ENCODE assay signal across 10 cellular contexts in the genomic region with DNA sequence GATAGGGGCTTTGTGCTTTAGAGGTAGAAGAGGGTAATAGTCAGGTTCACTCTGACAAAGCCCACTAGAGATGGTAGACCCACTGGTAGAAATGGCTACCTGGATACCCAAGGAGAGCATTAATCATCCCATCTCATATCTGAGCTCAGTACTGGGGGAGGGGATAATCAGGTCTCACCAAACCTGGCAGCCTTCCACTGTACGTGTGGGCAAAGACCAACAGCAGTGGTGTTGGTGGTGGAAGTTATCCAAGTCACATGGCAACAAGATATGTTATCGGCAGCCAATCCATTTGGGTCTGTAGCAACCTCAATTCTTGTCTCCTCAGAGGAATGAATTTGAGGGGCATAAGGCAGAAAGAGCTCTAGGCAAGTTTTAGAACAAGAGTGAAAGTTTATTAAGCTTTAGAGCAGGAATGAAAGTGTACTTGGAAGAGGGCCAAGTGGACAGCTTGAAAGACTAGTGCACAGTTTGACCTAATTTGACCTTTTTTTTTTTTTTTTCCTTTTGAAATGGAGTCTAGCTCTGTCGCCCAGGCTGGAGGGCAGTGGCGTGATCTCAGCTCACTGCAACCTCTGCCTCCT.
DNase-seq lines count a peak whose midpoint lies in the region; ATAC-seq and TF ChIP-seq lines count a peak whose summit lies in the region.
"Had no signal": no experiment of that assay in that cellular context is flagged by ENCODE, and none has a peak within 500 bp of the region (broad histone marks: within the 10 kb centered on the region; RNA-seq: fewer than 3 reads in every experiment).

No MANE protein-coding gene starts in this region.

- no peak overlapping the region for H3K4me3 ChIP-seq in adrenal gland
- no peak overlapping the region for H3K4me3 ChIP-seq in ascending aorta
- H3K4me3 ChIP-seq: smooth muscle cell had no signal

- H3K36me3 ChIP-seq in adrenal gland (replicated peaks in 1 of 2) (no peaks in the 10 kb centered on the region), ascending aorta (no peaks in the 10 kb centered on the region)

- peak overlapping the region; percentile 26 to 52 for H3K27ac Mint-ChIP-seq in natural killer cell treated with Interleukin-12 subunit alpha and Interleukin-12 subunit beta and Interleukin-15 and Interleukin-18, amount 100 ng/mL, for 72 hours
- no peak overlapping the region for H3K27ac Mint-ChIP-seq in natural killer cell
- H3K27ac Mint-ChIP-seq: CD4-positive, alpha-beta T cell had no signal

- peaks cover 13 to 21% of the 10 kb centered on the region in 2 donors for H3K4me1 Mint-ChIP-seq in natural killer cell treated with Interleukin-12 subunit alpha and Interleukin-12 subunit beta and Interleukin-15 and Interleukin-18, amount 100 ng/mL, for 72 hours (ENCODE audit: low read depth in 2 of 2)
- peaks cover 0 to 7% of the 10 kb centered on the region in 2 donors for H3K4me1 Mint-ChIP-seq in natural killer cell

- intact Hi-C loops in natural killer cell (cut with micrococcal nuclease) = no loop called here
- intact Hi-C loops in adrenal gland (cut with DNase I) = no loop called here
- intact Hi-C loops in left colon (cut with DNase I, micrococcal nuclease) = no loop called here
- intact Hi-C loops in ascending aorta (cut with DNase I) = no loop called here

- H3K27me3 ChIP-seq in adrenal gland (no peaks in the 10 kb centered on the region), ascending aorta (no peaks in the 10 kb centered on the region)

- H3K27me3 Mint-ChIP-seq in natural killer cell treated with Interleukin-12 subunit alpha and Interleukin-12 subunit beta and Interleukin-15 and Interleukin-18, amount 100 ng/mL, for 72 hours = peaks cover 11 to 19% of the 10 kb centered on the region in 2 donors
- H3K27me3 Mint-ChIP-seq in natural killer cell (ENCODE audit: low read depth in 2 of 2) = peaks cover 0 to 8% of the 10 kb centered on the region in 2 donors

- DNase-seq in natural killer cell treated with Interleukin-12 subunit alpha and Interleukin-12 subunit beta and Interleukin-15 and Interleukin-18, amount 100 ng/mL, for 72 hours (ENCODE audit: low spot score) = no peak
- no peak for DNase-seq in natural killer cell
- DNase-seq in adrenal gland = peak in 4 of 7 donors; percentile 21 to 25 (median 24)
- DNase-seq in left colon = peak; percentile 36 to 39
- DNase-seq in RKO (ENCODE audit: low spot score) = no peak
- DNase-seq in activated naive CD4-positive, alpha-beta T cell treated with anti-CD3 and anti-CD28 coated beads, Interleukin-2, amount 50 U/mL, for 16 hours = no peak
- DNase-seq in ascending aorta (ENCODE audit: low spot score in 2 of 2) = no peak
- DNase-seq in activated CD8-positive, alpha-beta memory T cell treated with anti-CD3 and anti-CD28 coated beads for 24 hours = no peak
- DNase-seq: CD4-positive, alpha-beta T cell had no signal

- no peaks in the 10 kb centered on the region for H3K9me3 ChIP-seq in adrenal gland (replicated peaks in 1 of 3)
- no peaks in the 10 kb centered on the region for H3K9me3 ChIP-seq in ascending aorta

- TF ChIP-seq POLR2A in adrenal gland (IDR thresholded peaks at IDR 0.05) = no peak

- TF ChIP-seq CTCF in natural killer cell (IDR thresholded peaks at IDR 0.05) (no peak), adrenal gland (IDR thresholded peaks at IDR 0.05) (no peak), ascending aorta (IDR thresholded peaks at IDR 0.05) (no peak)

- peaks cover 7% of the 10 kb centered on the region for H3K9me3 Mint-ChIP-seq in natural killer cell treated with Interleukin-12 subunit alpha and Interleukin-12 subunit beta and Interleukin-15 and Interleukin-18, amount 100 ng/mL, for 72 hours
- H3K9me3 Mint-ChIP-seq in natural killer cell = peaks cover 0 to 5% of the 10 kb centered on the region in 2 donors

- H3K27ac ChIP-seq in adrenal gland = peak overlapping the region in 1 of 5 donors; percentile 34
- no peak overlapping the region for H3K27ac ChIP-seq in ascending aorta

- H3K4me1 ChIP-seq in adrenal gland (replicated peaks in 1 of 2) (peaks cover 5 to 8% of the 10 kb centered on the region in 2 donors), ascending aorta (no peaks in the 10 kb centered on the region)

- peaks cover 5% of the 10 kb centered on the region for H3K36me3 Mint-ChIP-seq in natural killer cell treated with Interleukin-12 subunit alpha and Interleukin-12 subunit beta and Interleukin-15 and Interleukin-18, amount 100 ng/mL, for 72 hours
- no peaks in the 10 kb centered on the region for H3K36me3 Mint-ChIP-seq in natural killer cell

- WGBS in adrenal gland, 4 donors = 25 to 41% (median 32%) methylated on average over 4 of the region's 4 CpGs

- ATAC-seq in natural killer cell treated with Interleukin-12 subunit alpha and Interleukin-12 subunit beta and Interleukin-15 and Interleukin-18, amount 100 ng/mL, for 72 hours = peak; percentile 37 to 40
- no peak for ATAC-seq in natural killer cell
- ATAC-seq in left colon = peak; percentile 80

- H3K4me3 Mint-ChIP-seq in natural killer cell treated with Interleukin-12 subunit alpha and Interleukin-12 subunit beta and Interleukin-15 and Interleukin-18, amount 100 ng/mL, for 72 hours = peak overlapping the region; percentile 41
- H3K4me3 Mint-ChIP-seq in natural killer cell = no peak overlapping the region
- H3K4me3 Mint-ChIP-seq: CD4-positive, alpha-beta T cell had no signal

Comparison
In these comparisons a context has a peak if more than half of its experiments do, and no peak if none do; other contexts are left out.
1. ATAC-seq: peak in natural killer cell treated with Interleukin-12 subunit alpha and Interleukin-12 subunit beta and Interleukin-15 and Interleukin-18, amount 100 ng/mL, for 72 hours (2 of 2) and left colon (single experiment); none in natural killer cell (0 of 3).
2. H3K27ac Mint-ChIP-seq: peak in natural killer cell treated with Interleukin-12 subunit alpha and Interleukin-12 subunit beta and Interleukin-15 and Interleukin-18, amount 100 ng/mL, for 72 hours (2 of 2); none in natural killer cell (0 of 2).
3. DNase-seq: peak in adrenal gland (4 of 7) and left colon (2 of 2); none in natural killer cell treated with Interleukin-12 subunit alpha and Interleukin-12 subunit beta and Interleukin-15 and Interleukin-18, amount 100 ng/mL, for 72 hours (single experiment), natural killer cell (single experiment), RKO (single experiment), activated naive CD4-positive, alpha-beta T cell treated with anti-CD3 and anti-CD28 coated beads, Interleukin-2, amount 50 U/mL, for 16 hours (single experiment), ascending aorta (0 of 2) and activated CD8-positive, alpha-beta memory T cell treated with anti-CD3 and anti-CD28 coated beads for 24 hours (single experiment).